In genomic region chr7:25813381-25813780, GRCh38 we compare ENCODE assay signal across 36 cellular contexts.
"Had no signal": no experiment of that assay in that cellular context is flagged by ENCODE, and none has a peak within 500 bp of the region (broad histone marks: within the 10 kb centered on the region; RNA-seq: fewer than 3 reads in every experiment).

No MANE protein-coding gene starts in this region.

- H3K4me1 Mint-ChIP-seq: activated CD4-positive, alpha-beta memory T cell treated with anti-CD3 and anti-CD28 coated beads, Interleukin-2, amount 10 ng/mL, durations not matched to agents 7 days and 5 days; activated CD4-positive, alpha-beta T cell treated with anti-CD3 and anti-CD28 coated beads for 36 hours; activated CD4-positive, alpha-beta T cell treated with anti-CD3 and anti-CD28 coated beads, Interleukin-2, amount 10 ng/mL, durations not matched to agents 7 days and 5 days; activated CD8-positive, alpha-beta memory T cell treated with anti-CD3 and anti-CD28 coated beads, Interleukin-2, amount 10 ng/mL, durations not matched to agents 7 days and 5 days; activated naive CD4-positive, alpha-beta T cell treated with anti-CD3 and anti-CD28 coated beads, Interleukin-2, amount 10 ng/mL, durations not matched to agents 7 days and 5 days; activated naive CD4-positive, alpha-beta T cell treated with anti-CD3 and anti-CD28 coated beads, Interleukin-2, amount 50 U/mL, for 24 hours; central memory CD8-positive, alpha-beta T cell; T-cell; WTC11 had no signal

- DNase-seq: activated CD4-positive, alpha-beta memory T cell treated with anti-CD3 and anti-CD28 coated beads, Interleukin-2, amount 10 ng/mL, durations not matched to agents 7 days and 5 days; activated CD4-positive, alpha-beta T cell treated with anti-CD3 and anti-CD28 coated beads for 1 hour; activated CD4-positive, alpha-beta T cell treated with anti-CD3 and anti-CD28 coated beads for 36 hours; activated CD4-positive, alpha-beta T cell treated with anti-CD3 and anti-CD28 coated beads for 48 hours; activated CD4-positive, alpha-beta T cell treated with anti-CD3 and anti-CD28 coated beads, Interleukin-2, amount 10 ng/mL, durations not matched to agents 7 days and 5 days; activated CD4-positive, alpha-beta T cell treated with anti-CD3 and anti-CD28 coated beads, Interleukin-2, amount 50 U/mL, for 48 hours; activated CD4-positive, CD25-positive, alpha-beta regulatory T cell; activated CD8-positive, alpha-beta memory T cell treated with anti-CD3 and anti-CD28 coated beads for 24 hours; activated CD8-positive, alpha-beta memory T cell treated with anti-CD3 and anti-CD28 coated beads, Interleukin-2, amount 10 ng/mL, durations not matched to agents 7 days and 5 days; activated CD8-positive, alpha-beta memory T cell treated with anti-CD3 and anti-CD28 coated beads, Interleukin-2, amount 50 U/mL, for 48 hours; activated CD8-positive, alpha-beta T cell treated with anti-CD3 and anti-CD28 coated beads, Interleukin-2, amount 10 ng/mL, durations not matched to agents 7 days and 5 days; activated effector memory CD4-positive, alpha-beta T cell treated with Interleukin-2 at 50 U/mL for 16 hours; activated gamma-delta T cell; activated naive CD4-positive, alpha-beta T cell treated with anti-CD3 and anti-CD28 coated beads, Interleukin-2, amount 10 ng/mL, durations not matched to agents 7 days and 5 days; activated naive CD4-positive, alpha-beta T cell treated with Interleukin-2 at 50 U/mL for 16 hours; activated T-cell treated with anti-CD3 and anti-CD28 coated beads, Interleukin-2, amount 50 U/mL, for 24 hours; activated T-cell treated with anti-CD3 and anti-CD28 coated beads, Interleukin-2, amount 50 U/mL, for 48 hours; adrenal gland; amniotic stem cell; aorta; caudate nucleus; cerebellar nuclear complex; T-cell; T-helper 2 cell; T-helper 9 cell; WERI-Rb-1 had no signal

- H3K4me3 ChIP-seq: adrenal gland, cardiac muscle cell had no signal

- H3K27ac ChIP-seq: adrenal gland, cardiac muscle cell, WERI-Rb-1 had no signal

- FAIRE-seq: bronchial epithelial cell had no signal

- ATAC-seq: activated CD4-positive, alpha-beta T cell treated with anti-CD3 and anti-CD28 coated beads for 36 hours; activated CD4-positive, CD25-positive, alpha-beta regulatory T cell treated with anti-CD3 and anti-CD28 coated beads, Interleukin-2, amount 50 U/mL, for 24 hours; activated CD8-positive, alpha-beta memory T cell treated with anti-CD3 and anti-CD28 coated beads, Interleukin-2, amount 10 ng/mL, durations not matched to agents 7 days and 5 days; activated CD8-positive, alpha-beta T cell treated with anti-CD3 and anti-CD28 coated beads, Interleukin-2, amount 10 ng/mL, durations not matched to agents 7 days and 5 days; T-cell; WTC11 had no signal

- H3K27me3 ChIP-seq: adrenal gland, cardiac muscle cell had no signal

- H3K4me1 ChIP-seq: adrenal gland had no signal

- H3K9me3 Mint-ChIP-seq: activated CD4-positive, alpha-beta memory T cell treated with anti-CD3 and anti-CD28 coated beads, Interleukin-2, amount 10 ng/mL, durations not matched to agents 7 days and 5 days; activated CD4-positive, alpha-beta T cell treated with anti-CD3 and anti-CD28 coated beads, Interleukin-2, amount 10 ng/mL, durations not matched to agents 7 days and 5 days; activated naive CD4-positive, alpha-beta T cell treated with anti-CD3 and anti-CD28 coated beads, Interleukin-2, amount 10 ng/mL, durations not matched to agents 7 days and 5 days; activated naive CD4-positive, alpha-beta T cell treated with anti-CD3 and anti-CD28 coated beads, Interleukin-2, amount 50 U/mL, for 24 hours; activated T-cell treated with anti-CD3 and anti-CD28 coated beads, Interleukin-2, amount 50 U/mL, for 24 hours; activated T-helper 2 cell treated with anti-CD3 and anti-CD28 coated beads, Interferon-gamma antibody, Interleukin-2, Interleukin-4, amounts not matched to agents 10 μg/mL and 5 μg/mL and 100 μg/mL, durations not matched to agents 14 hours and 24 hours and 36 hours; central memory CD8-positive, alpha-beta T cell; T-helper 2 cell treated with Interferon-gamma antibody and Interleukin-4, amounts not matched to agents 5 μg/mL and 100 μg/mL, for 36 hours had no signal

- H3K36me3 Mint-ChIP-seq: activated CD8-positive, alpha-beta memory T cell treated with anti-CD3 and anti-CD28 coated beads, Interleukin-2, amount 10 ng/mL, durations not matched to agents 7 days and 5 days; activated naive CD4-positive, alpha-beta T cell treated with anti-CD3 and anti-CD28 coated beads, Interleukin-2, amount 10 ng/mL, durations not matched to agents 7 days and 5 days; activated naive CD4-positive, alpha-beta T cell treated with anti-CD3 and anti-CD28 coated beads, Interleukin-2, amount 50 U/mL, for 24 hours; activated naive CD8-positive, alpha-beta T cell; brain; T-cell; WTC11 had no signal

- H3K9me3 ChIP-seq: adrenal gland had no signal

- H3K36me3 ChIP-seq: adrenal gland, cardiac muscle cell, WERI-Rb-1 had no signal

- H3K27ac Mint-ChIP-seq: activated CD4-positive, alpha-beta memory T cell treated with anti-CD3 and anti-CD28 coated beads, Interleukin-2, amount 10 ng/mL, durations not matched to agents 7 days and 5 days; activated CD4-positive, alpha-beta T cell treated with anti-CD3 and anti-CD28 coated beads for 36 hours; activated CD4-positive, alpha-beta T cell treated with anti-CD3 and anti-CD28 coated beads, Interleukin-2, amount 10 ng/mL, durations not matched to agents 7 days and 5 days; activated CD8-positive, alpha-beta memory T cell treated with anti-CD3 and anti-CD28 coated beads, Interleukin-2, amount 10 ng/mL, durations not matched to agents 7 days and 5 days; activated CD8-positive, alpha-beta T cell treated with anti-CD3 and anti-CD28 coated beads, Interleukin-2, amount 10 ng/mL, durations not matched to agents 7 days and 5 days; activated naive CD4-positive, alpha-beta T cell treated with anti-CD3 and anti-CD28 coated beads, Interleukin-2, amount 10 ng/mL, durations not matched to agents 7 days and 5 days; activated naive CD4-positive, alpha-beta T cell treated with anti-CD3 and anti-CD28 coated beads, Interleukin-2, amount 50 U/mL, for 24 hours; activated naive CD8-positive, alpha-beta T cell; activated T-cell treated with anti-CD3 and anti-CD28 coated beads, Interleukin-2, amount 50 U/mL, for 24 hours; activated T-helper 2 cell treated with anti-CD3 and anti-CD28 coated beads, Interferon-gamma antibody, Interleukin-2, Interleukin-4, amounts not matched to agents 10 μg/mL and 5 μg/mL and 100 μg/mL, durations not matched to agents 14 hours and 24 hours and 36 hours; T-cell; T-helper 2 cell treated with Interferon-gamma antibody and Interleukin-4, amounts not matched to agents 5 μg/mL and 100 μg/mL, for 36 hours; WTC11 had no signal

- H3K4me3 Mint-ChIP-seq: activated CD4-positive, alpha-beta memory T cell treated with anti-CD3 and anti-CD28 coated beads, Interleukin-2, amount 10 ng/mL, durations not matched to agents 7 days and 5 days; activated CD4-positive, alpha-beta T cell treated with anti-CD3 and anti-CD28 coated beads for 36 hours; activated CD4-positive, alpha-beta T cell treated with anti-CD3 and anti-CD28 coated beads, Interleukin-2, amount 10 ng/mL, durations not matched to agents 7 days and 5 days; activated CD8-positive, alpha-beta memory T cell treated with anti-CD3 and anti-CD28 coated beads, Interleukin-2, amount 10 ng/mL, durations not matched to agents 7 days and 5 days; activated CD8-positive, alpha-beta T cell treated with anti-CD3 and anti-CD28 coated beads, Interleukin-2, amount 10 ng/mL, durations not matched to agents 7 days and 5 days; activated naive CD4-positive, alpha-beta T cell treated with anti-CD3 and anti-CD28 coated beads, Interleukin-2, amount 10 ng/mL, durations not matched to agents 7 days and 5 days; activated naive CD4-positive, alpha-beta T cell treated with anti-CD3 and anti-CD28 coated beads, Interleukin-2, amount 50 U/mL, for 24 hours; activated naive CD8-positive, alpha-beta T cell; activated T-cell treated with anti-CD3 and anti-CD28 coated beads, Interleukin-2, amount 50 U/mL, for 24 hours; brain; central memory CD8-positive, alpha-beta T cell; T-cell; T-helper 2 cell treated with Interferon-gamma antibody and Interleukin-4, amounts not matched to agents 5 μg/mL and 100 μg/mL, for 36 hours; WTC11 had no signal
